ENCODE assay signal across 12 cellular contexts in the genomic region with DNA sequence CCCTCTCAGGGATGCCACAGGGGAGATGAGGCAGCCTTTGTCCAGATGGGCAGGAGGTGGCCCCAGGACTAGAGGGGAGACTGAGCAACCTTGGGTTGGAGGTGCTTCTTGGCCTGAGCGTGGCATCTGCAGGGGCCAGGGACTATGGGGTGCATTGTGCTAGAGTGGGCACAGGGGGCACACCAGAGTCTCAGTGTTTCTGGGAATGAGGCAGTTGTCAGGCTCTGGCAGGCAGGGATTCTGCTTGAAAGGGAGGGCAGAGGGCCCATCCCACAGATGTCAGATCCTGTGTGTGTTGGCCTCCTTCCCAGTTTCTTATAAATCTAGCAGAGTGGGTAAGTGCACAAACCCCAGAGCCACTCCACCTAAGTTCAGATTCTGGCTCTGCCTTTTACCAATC. TPM values are rescaled to one million over a fixed set of nuclear protein-coding genes. Genes with fewer than 3 reads are reported as not detected.
A peak's percentile ranks its signal among the peaks of the same experiment; 100 is the strongest.
DNase-seq lines count a peak whose midpoint lies in the region; ATAC-seq, FAIRE-seq and TF ChIP-seq lines count a peak whose summit lies in the region.
"Had no signal": no experiment of that assay in that cellular context is flagged by ENCODE, and none has a peak within 500 bp of the region (broad histone marks: within the 10 kb centered on the region; RNA-seq: fewer than 3 reads in every experiment).

No MANE protein-coding gene starts in this region.

- H3K4me1 ChIP-seq in KMS-11 (ENCODE audit: low read depth, poor library complexity, severe bottlenecking) = no peaks in the 10 kb centered on the region
- H3K4me1 ChIP-seq in K562 (replicated peaks in 1 of 2; ENCODE audit: control insufficient read depth in 2 of 2, insufficient read depth in 2 of 2, low read length in 2 of 2) = peaks cover 5 to 11% of the 10 kb centered on the region in 2 experiments; a peak in 4 of 5 replicates
- peaks cover 0 to 3% (median 0%) of the 10 kb centered on the region in 4 donors for H3K4me1 ChIP-seq in upper lobe of left lung
- H3K4me1 ChIP-seq: upper lobe of right lung had no signal

- POLR2A ChIA-PET in K562 (lab: Yijun Ruan, JAX) = no interaction called here

- in situ Hi-C loops in K562 (cut with MboI) = loop anchor here (25.0 kb wide), 1 partner anchor 105 kb away; no protein-coding TSS in a partner anchor

- H3K4me3 ChIP-seq in KMS-11 (IDR thresholded peaks at IDR 0.05; ENCODE audit: insufficient read depth, low read depth, low read length) (no peak overlapping the region), K562 (no peak overlapping the region), upper lobe of left lung (no peak overlapping the region)
- H3K4me3 ChIP-seq: upper lobe of right lung had no signal

- H4K20me1 ChIP-seq in KMS-11 (ENCODE audit: insufficient read depth) (no peaks in the 10 kb centered on the region), K562 (replicated peaks; ENCODE audit: control insufficient read depth, insufficient read depth, low read length) (0 out of 2 replicates have a peak, but pooled peaks cover 6% of the 10 kb centered on the region)

- H3K4me1 Mint-ChIP-seq in natural killer cell = peaks cover 11 to 25% of the 10 kb centered on the region in 2 donors
- H3K4me1 Mint-ChIP-seq: activated naive CD4-positive, alpha-beta T cell treated with anti-CD3 and anti-CD28 coated beads, Interleukin-2, amount 10 ng/mL, durations not matched to agents 7 days and 5 days had no signal

- H3K4me3 Mint-ChIP-seq in natural killer cell = no peak overlapping the region
- H3K4me3 Mint-ChIP-seq: activated naive CD4-positive, alpha-beta T cell treated with anti-CD3 and anti-CD28 coated beads, Interleukin-2, amount 10 ng/mL, durations not matched to agents 7 days and 5 days; T-helper 1 cell treated with Interleukin-12 subunit alpha and Interleukin-12 subunit beta and Interleukin-4 antibody, amounts not matched to agents 30 μg/mL and 1 μg/mL, for 36 hours had no signal

- H3K4me2 ChIP-seq in KMS-11 = no peak overlapping the region
- no peak overlapping the region for H3K4me2 ChIP-seq in K562 (ENCODE audit: insufficient read depth, low read length)

- BruUV-seq in K562 (replicated peaks; lab: Mats Ljungman, UMichigan) = no TSS peak

- TF ChIP-seq EP300 in K562 (IDR thresholded peaks at IDR 0.05; ENCODE audit: low read length) = no peak
- TF ChIP-seq EP300 in upper lobe of left lung (IDR thresholded peaks at IDR 0.05) = no peak

- H2AFZ ChIP-seq in KMS-11 (ENCODE audit: low read depth) (no peak overlapping the region), K562 (ENCODE audit: low read depth, low read length) (no peak overlapping the region)

- no peaks in the 10 kb centered on the region for H3K36me3 Mint-ChIP-seq in natural killer cell
- H3K36me3 Mint-ChIP-seq: activated naive CD4-positive, alpha-beta T cell treated with anti-CD3 and anti-CD28 coated beads, Interleukin-2, amount 10 ng/mL, durations not matched to agents 7 days and 5 days had no signal

- H3K36me3 ChIP-seq in KMS-11 (ENCODE audit: insufficient read depth) (no peaks in the 10 kb centered on the region), K562 (ENCODE audit: control insufficient read depth, insufficient read depth, low read length) (no peaks in the 10 kb centered on the region), upper lobe of left lung (no peaks in the 10 kb centered on the region)
- H3K36me3 ChIP-seq: upper lobe of right lung had no signal

- TF ChIP-seq POLR2A in K562 (conservative IDR thresholded peaks at IDR 0.05) = no peak
- no peak for TF ChIP-seq POLR2A in upper lobe of left lung (IDR thresholded peaks at IDR 0.05)

- CTCF ChIA-PET in K562 (lab: Yijun Ruan, JAX; ENCODE audit: low intra/inter-chr PET ratio) = no interaction called here

- TF ChIP-seq CTCF in KMS-11 (conservative IDR thresholded peaks at IDR 0.05; ENCODE audit: low read depth, low read length) (0 out of 2 replicates have a peak, but pooled peaks have one; percentile 8), K562 (IDR thresholded peaks at IDR 0.05 in 2 of 3, conservative IDR thresholded peaks at IDR 0.05 in 1 of 3; ENCODE audit: insufficient read depth in 2 of 3, low read depth in 1 of 3, low read length in 3 of 3) (no peak), upper lobe of left lung (IDR thresholded peaks at IDR 0.05) (no peak), natural killer cell (IDR thresholded peaks at IDR 0.05) (no peak)

- 0% methylated on average over 1 of the region's 1 CpG for whole genome bisulfite sequencing in K562 (ENCODE audit: insufficient coverage, low coverage, missing lambda C conversion rate)
- WGBS in upper lobe of left lung, 2 donors = 50 to 67% methylated on average over 1 of the region's 1 CpG

- no peak overlapping the region for H3K27ac Mint-ChIP-seq in natural killer cell
- H3K27ac Mint-ChIP-seq: activated naive CD4-positive, alpha-beta T cell treated with anti-CD3 and anti-CD28 coated beads, Interleukin-2, amount 10 ng/mL, durations not matched to agents 7 days and 5 days; T-helper 1 cell treated with Interleukin-12 subunit alpha and Interleukin-12 subunit beta and Interleukin-4 antibody, amounts not matched to agents 30 μg/mL and 1 μg/mL, for 36 hours had no signal

- no peak overlapping the region for H3K27ac ChIP-seq in KMS-11
- no peak overlapping the region for H3K27ac ChIP-seq in K562 (ENCODE audit: extremely low read depth, low read depth, low read length)
- no peak overlapping the region for H3K27ac ChIP-seq in upper lobe of left lung
- H3K27ac ChIP-seq: upper lobe of right lung had no signal

- no peak for ATAC-seq in K562
- ATAC-seq in upper lobe of left lung (ENCODE audit: low FRiP score in 2 of 2) = no peak
- no peak for ATAC-seq in natural killer cell
- ATAC-seq: upper lobe of right lung had no signal

- FAIRE-seq in K562 (lab: Jason Lieb, UNC) = no peak

- H3K79me2 ChIP-seq in KMS-11 (ENCODE audit: insufficient read depth, low read depth) (no peaks in the 10 kb centered on the region), K562 (ENCODE audit: control insufficient read depth, insufficient read depth, low read length) (no peaks in the 10 kb centered on the region)

- H3K9me3 Mint-ChIP-seq in natural killer cell = no peaks in the 10 kb centered on the region
- H3K9me3 Mint-ChIP-seq: activated naive CD4-positive, alpha-beta T cell treated with anti-CD3 and anti-CD28 coated beads, Interleukin-2, amount 10 ng/mL, durations not matched to agents 7 days and 5 days; T-helper 1 cell treated with Interleukin-12 subunit alpha and Interleukin-12 subunit beta and Interleukin-4 antibody, amounts not matched to agents 30 μg/mL and 1 μg/mL, for 36 hours had no signal

- H3K9ac ChIP-seq in KMS-11 = no peak overlapping the region
- H3K9ac ChIP-seq in K562 (ENCODE audit: insufficient read depth in 1 of 2, low read depth in 2 of 2, low read length in 2 of 2) = no peak overlapping the region

- peaks cover 0 to 3% of the 10 kb centered on the region in 2 donors for H3K27me3 Mint-ChIP-seq in natural killer cell (ENCODE audit: low read depth in 2 of 2)

- H3K9me3 ChIP-seq in K562 (replicated peaks; ENCODE audit: control insufficient read depth, insufficient read depth, low read depth, low read length) (peaks cover 3% of the 10 kb centered on the region; the same call in 1 of the 2 replicates), upper lobe of left lung (no peaks in the 10 kb centered on the region)
- H3K9me3 ChIP-seq: upper lobe of right lung had no signal

- DNase-seq in COR-L47 (lab: John Stamatoyannopoulos, UW) = peak; percentile 35
- DNase-seq in K562 (ENCODE audit: extremely low read depth in 1 of 4, low spot score in 3 of 4) = no peak
- DNase-seq in medulla oblongata (ENCODE audit: extremely low spot score) = peak; percentile 29
- DNase-seq in upper lobe of left lung = no peak
- DNase-seq in NCI-H146 (lab: John Stamatoyannopoulos, UW) = no peak
- no peak for DNase-seq in stimulated activated CD4-positive, alpha-beta T cell treated with anti-CD3 and anti-CD28 coated beads, Interleukin-4, amount 100 ng/mL, for 1 hour
- no peak for DNase-seq in natural killer cell
- DNase-seq: activated naive CD4-positive, alpha-beta T cell treated with anti-CD3 and anti-CD28 coated beads, Interleukin-2, amount 10 ng/mL, durations not matched to agents 7 days and 5 days; stimulated activated CD4-positive, alpha-beta T cell treated with anti-CD3 and anti-CD28 coated beads, Interleukin-12 subunit alpha, Interleukin-12 subunit beta, amount 100 ng/mL, for 4 hours; upper lobe of right lung had no signal

- H3K9me1 ChIP-seq in K562 (ENCODE audit: control insufficient read depth, insufficient read depth, low read length) = no peaks in the 10 kb centered on the region

- H3K27me3 ChIP-seq in KMS-11 (ENCODE audit: insufficient read depth, low read depth) (peaks cover 23% of the 10 kb centered on the region; the same call in 1 of the 2 replicates), K562 (ENCODE audit: control insufficient read depth in 2 of 2, insufficient read depth in 2 of 2, low read length in 2 of 2) (peaks cover 15 to 33% of the 10 kb centered on the region in 2 experiments; a peak in 4 of 5 replicates), upper lobe of left lung (no peaks in the 10 kb centered on the region)
- H3K27me3 ChIP-seq: upper lobe of right lung had no signal

- TF ChIP-seq RAD21 in K562 (CRISPR knock-in tag; conservative IDR thresholded peaks at IDR 0.05 in 1 of 2, IDR thresholded peaks at IDR 0.05 in 1 of 2) = no peak

- intact Hi-C loops in K562 (cut with micrococcal nuclease) (no loop called here), natural killer cell (cut with micrococcal nuclease) (no loop called here)

RNA-seq across cellular contexts. Expression of a gene that starts 13.7 kb away (rescaled TPM):
- total RNA-seq in K562 (2011; cell fraction: chromatin; rRNA removed; ENCODE audit: low replicate concordance) = 0.72 and 0.77 TPM in 2 replicates
- total RNA-seq in K562 (2011; cell fraction: nucleolus; rRNA removed) = 0.17 and 0.79 TPM in 2 replicates
- total RNA-seq in K562 (2011; cell fraction: nucleoplasm; rRNA removed) = 0.66 and 0.76 TPM in 2 replicates
- total RNA-seq in K562 (2014; rRNA removed) (0.12 and 0.45 TPM in 2 replicates), K562 (2014; rRNA removed; fragmentation: Illumina TruSeq; extraction: Trizol) (0.11 and 0.13 TPM in 2 replicates), K562 (2015; rRNA removed; fragmentation: Illumina TruSeq; extraction: Trizol) (0.26 and 0.29 TPM in 2 replicates), K562 (2021) (0.20 and 0.31 TPM in 2 replicates), upper lobe of left lung (1 to 10 TPM in 3 of 6 donors, under 1 TPM in 3; 0.46 to 5.2 (median 1.1) TPM), natural killer cell (10 to 100 TPM; 58.3 to 65.2 (median 60.9) TPM)
- polyA plus RNA-seq in K562 (2011; rRNA removed) (0.14 and 0.47 TPM in 2 replicates), K562 (2014; fragmentation: Illumina TruSeq; extraction: Trizol) (0.21 and 0.54 TPM in 2 replicates), K562 (2014; fragmentation: Nextera tagmentation; extraction: Ambion mirVana) (under 1 TPM in 1 of 2 experiments, not detected in 1; 0.01 TPM), K562 (2014; rRNA removed) (0.12 and 0.42 TPM in 2 replicates)
- polyA plus RNA-seq in K562 (2011; cell fraction: cytosol; rRNA removed) = 0.22 and 0.24 TPM in 2 replicates
- polyA plus RNA-seq in K562 (2011; cell fraction: nucleus; rRNA removed) = 1.2 and 1.8 TPM in 2 replicates
- polyA plus RNA-seq in K562 (2012) = 0.26 and 0.96 TPM in 2 replicates
- not detected in 2 replicates for polyA minus RNA-seq in K562 (2011; rRNA and poly(A)+ RNA removed)
- polyA minus RNA-seq in K562 (2011; cell fraction: cytosol; rRNA and poly(A)+ RNA removed) = not detected in 2 replicates
- polyA minus RNA-seq in K562 (2011; cell fraction: nucleus; rRNA and poly(A)+ RNA removed) = 0.40 and 0.89 TPM in 2 replicates

RNA-seq across cellular contexts. Expression of a gene that starts 46.9 kb away (rescaled TPM):
- 135 and 260 TPM in 2 replicates for total RNA-seq in K562 (2011; cell fraction: chromatin; rRNA removed; ENCODE audit: low replicate concordance)
- total RNA-seq in K562 (2011; cell fraction: nucleolus; rRNA removed) = 174 and 175 TPM in 2 replicates
- total RNA-seq in K562 (2011; cell fraction: nucleoplasm; rRNA removed) = 146 and 165 TPM in 2 replicates
- total RNA-seq in K562 (2014; rRNA removed) (121 and 126 TPM in 2 replicates), K562 (2014; rRNA removed; fragmentation: Illumina TruSeq; extraction: Trizol) (61.7 and 65.6 TPM in 2 replicates), K562 (2015; rRNA removed; fragmentation: Illumina TruSeq; extraction: Trizol) (116 and 120 TPM in 2 replicates), K562 (2021) (112 and 139 TPM in 2 replicates), upper lobe of left lung (1 to 10 TPM; 4.6 to 9.3 (median 7.7) TPM), natural killer cell (100 to 1,000 TPM; 144 to 241 (median 196) TPM)
- polyA plus RNA-seq in K562 (2011; rRNA removed) (80.7 and 176 TPM in 2 replicates), K562 (2014; fragmentation: Illumina TruSeq; extraction: Trizol) (144 and 189 TPM in 2 replicates), K562 (2014; fragmentation: Nextera tagmentation; extraction: Ambion mirVana) (10 to 100 TPM; 18.7 to 19.8 TPM), K562 (2014; rRNA removed) (123 and 128 TPM in 2 replicates)
- polyA plus RNA-seq in K562 (2011; cell fraction: cytosol; rRNA removed) = 155 and 163 TPM in 2 replicates
- 215 and 278 TPM in 2 replicates for polyA plus RNA-seq in K562 (2011; cell fraction: nucleus; rRNA removed)
- 146 and 171 TPM in 2 replicates for polyA plus RNA-seq in K562 (2012)
- polyA minus RNA-seq in K562 (2011; rRNA and poly(A)+ RNA removed) = 58.0 and 78.3 TPM in 2 replicates
- 54.1 and 65.3 TPM in 2 replicates for polyA minus RNA-seq in K562 (2011; cell fraction: cytosol; rRNA and poly(A)+ RNA removed)
- 38.1 and 80.1 TPM in 2 replicates for polyA minus RNA-seq in K562 (2011; cell fraction: nucleus; rRNA and poly(A)+ RNA removed)

Comparison
In these comparisons a context has a peak if more than half of its experiments do, and no peak if none do; other contexts are left out.
1. DNase-seq: peak in COR-L47 (single experiment) and medulla oblongata (single experiment); none in K562 (0 of 4), upper lobe of left lung (0 of 2), NCI-H146 (single experiment), stimulated activated CD4-positive, alpha-beta T cell treated with anti-CD3 and anti-CD28 coated beads, Interleukin-4, amount 100 ng/mL, for 1 hour (single experiment) and natural killer cell (single experiment).
2. RNA of a gene that starts 13.7 kb away (total RNA-seq): 58.3 to 65.2 TPM in natural killer cell; 0.46 to 5.2 TPM in upper lobe of left lung and 0.11 to 0.79 TPM in K562; every median in the first group is over 4 times any median in the second.
3. RNA of a gene that starts 46.9 kb away (total RNA-seq): 144 to 241 TPM in natural killer cell and 61.7 to 260 TPM in K562; 4.6 to 9.3 TPM in upper lobe of left lung; every median in the first group is over 4 times any median in the second.